ENCODE assay signal across 1 cellular context in the genomic region with DNA sequence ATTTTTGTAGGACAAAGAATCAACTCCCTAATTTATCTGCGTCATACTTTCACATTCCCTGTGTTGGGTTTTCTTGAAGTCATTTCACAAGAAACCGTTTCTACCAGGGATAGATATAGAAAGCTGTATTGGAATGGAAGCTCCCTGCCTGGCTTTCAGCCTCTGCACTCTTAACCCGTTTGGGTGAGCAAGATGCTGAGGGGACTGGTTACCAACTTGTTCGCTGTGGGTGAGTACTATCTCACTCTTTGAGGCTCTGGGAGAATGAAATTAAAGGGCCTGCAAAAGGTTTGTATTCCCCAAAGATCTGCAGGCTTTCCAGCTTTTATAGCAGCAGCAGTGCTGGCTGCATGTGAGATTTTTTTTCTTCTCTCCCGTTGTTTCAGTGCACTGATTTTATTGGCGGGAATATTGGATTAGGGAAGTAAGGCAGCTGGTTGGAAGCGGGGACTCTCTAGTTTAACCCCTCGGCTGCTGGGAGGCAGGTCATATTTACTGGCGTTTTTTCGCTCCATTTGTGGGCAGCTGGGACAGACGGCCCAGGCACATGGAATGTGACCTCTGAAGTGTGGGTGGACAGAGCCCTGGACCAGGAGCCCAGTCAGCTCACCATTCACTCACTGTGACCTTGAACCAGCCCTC.
TF ChIP-seq lines count a peak whose summit lies in the region.

No MANE protein-coding gene starts in this region.

TF ChIP-seq in H1, 55 proteins besides CTCF, POLR2A, EP300 and RAD21:
- TF ChIP-seq, protein P1, sequence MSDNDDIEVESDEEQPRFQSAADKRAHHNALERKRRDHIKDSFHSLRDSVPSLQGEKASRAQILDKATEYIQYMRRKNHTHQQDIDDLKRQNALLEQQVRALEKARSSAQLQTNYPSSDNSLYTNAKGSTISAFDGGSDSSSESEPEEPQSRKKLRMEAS (IDR thresholded peaks at IDR 0.05), result 0 out of 2 replicates have a peak, but pooled peaks have one; percentile 35
- no peak for TF ChIP-seq SAP30 (IDR thresholded peaks at IDR 0.05; ENCODE audit: insufficient read depth, insufficient replicate concordance, low read length)
- no peak for TF ChIP-seq RFX5 (IDR thresholded peaks at IDR 0.05; ENCODE audit: borderline replicate concordance, low read depth, low read length)
- TF ChIP-seq, protein P2, sequence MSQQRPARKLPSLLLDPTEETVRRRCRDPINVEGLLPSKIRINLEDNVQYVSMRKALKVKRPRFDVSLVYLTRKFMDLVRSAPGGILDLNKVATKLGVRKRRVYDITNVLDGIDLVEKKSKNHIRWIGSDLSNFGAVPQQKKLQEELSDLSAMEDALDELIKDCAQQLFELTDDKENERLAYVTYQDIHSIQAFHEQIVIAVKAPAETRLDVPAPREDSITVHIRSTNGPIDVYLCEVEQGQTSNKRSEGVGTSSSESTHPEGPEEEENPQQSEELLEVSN (IDR thresholded peaks at IDR 0.05), result peak; percentile 82
